In the genomic region with DNA sequence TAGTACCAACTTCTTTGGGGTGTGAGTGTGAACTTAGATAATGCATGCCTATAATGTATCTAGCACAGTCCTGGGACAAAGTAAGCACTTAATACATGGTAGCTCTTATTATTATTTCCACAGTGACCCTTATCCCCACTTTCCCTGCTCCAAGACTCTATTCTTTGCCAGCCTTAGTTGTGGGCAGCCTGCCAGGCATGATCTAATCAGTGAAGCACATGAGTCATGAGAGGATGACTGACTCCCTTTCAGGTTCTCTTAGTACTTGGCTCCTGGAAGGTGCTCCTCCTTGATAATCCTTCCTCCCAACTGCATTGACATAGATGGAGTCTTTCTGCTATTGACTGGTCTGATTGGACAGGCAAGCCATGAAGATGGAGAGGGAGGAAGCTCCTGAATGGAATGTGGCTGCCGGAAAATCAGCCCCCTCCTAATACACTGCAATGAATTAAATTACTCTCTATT, we compare ENCODE assay signal across 10 cellular contexts. TPM values are rescaled to one million over a fixed set of nuclear protein-coding genes. Genes with fewer than 3 reads are reported as not detected.
A peak's percentile ranks its signal among the peaks of the same experiment; 100 is the strongest.
DNase-seq lines count a peak whose midpoint lies in the region; ATAC-seq and TF ChIP-seq lines count a peak whose summit lies in the region.
"Had no signal": no experiment of that assay in that cellular context is flagged by ENCODE, and none has a peak within 500 bp of the region (broad histone marks: within the 10 kb centered on the region; RNA-seq: fewer than 3 reads in every experiment).

No MANE protein-coding gene starts in this region.

- H3K4me1 ChIP-seq in SJCRH30 (peaks cover 11% of the 10 kb centered on the region), suprapubic skin (peaks cover 29% of the 10 kb centered on the region)

- H3K36me3 ChIP-seq in SJCRH30 (no peaks in the 10 kb centered on the region), suprapubic skin (no peaks in the 10 kb centered on the region)
- H3K36me3 ChIP-seq: BLaER1 treated with 17β-estradiol and CSF1 and Interleukin-3, amounts not matched to agents 10 nM and 100 nM had no signal

- intact Hi-C loops in Right ventricle myocardium superior (cut with DNase I) = loop anchor here (5.0 to 10.0 kb wide), 3 partner anchors 83 to 494 kb away; no protein-coding TSS in a partner anchor

- peak; percentile 74 for ATAC-seq in Right ventricle myocardium superior (ENCODE audit: poor library complexity)
- ATAC-seq in GM19455 (IDR thresholded peaks at IDR 0.05; ENCODE audit: unreplicated experiment) = no peak

- no peaks in the 10 kb centered on the region for H3K27me3 Mint-ChIP-seq in glutamatergic neuron (ENCODE audit: unreplicated experiment)

- no peak for TF ChIP-seq EP300 in suprapubic skin (IDR thresholded peaks at IDR 0.05)

- H3K4me3 ChIP-seq in SJCRH30 (no peak overlapping the region), suprapubic skin (no peak overlapping the region)
- H3K4me3 ChIP-seq: BLaER1 treated with 17β-estradiol and CSF1 and Interleukin-3, amounts not matched to agents 10 nM and 100 nM had no signal

- TF ChIP-seq POLR2A in suprapubic skin (IDR thresholded peaks at IDR 0.05) = no peak

- no peak overlapping the region for H3K27ac Mint-ChIP-seq in glutamatergic neuron (ENCODE audit: unreplicated experiment)

- H3K4me3 Mint-ChIP-seq in glutamatergic neuron (ENCODE audit: unreplicated experiment) = no peak overlapping the region

- H3K36me3 Mint-ChIP-seq in glutamatergic neuron (ENCODE audit: unreplicated experiment) = no peaks in the 10 kb centered on the region

- 54% methylated on average over 1 of the region's 1 CpG for WGBS in suprapubic skin

- H3K9me3 ChIP-seq in SJCRH30 (replicated peaks) (no peaks in the 10 kb centered on the region), suprapubic skin (no peaks in the 10 kb centered on the region)
- H3K9me3 ChIP-seq: BLaER1 treated with 17β-estradiol and CSF1 and Interleukin-3, amounts not matched to agents 10 nM and 100 nM had no signal

- DNase-seq in SHP77 (lab: John Stamatoyannopoulos, UW) (peak; percentile 28 to 37), SHP77 treated with DMSO at 0.1 percent for 48 hours (lab: John Stamatoyannopoulos, UW) (no peak), SJCRH30 (peak; percentile 80 to 86), Right ventricle myocardium superior (peak; percentile 83), suprapubic skin (ENCODE audit: low spot score in 2 of 2) (peak in 1 of 2 donors; percentile 86), NCI-H1694 (lab: John Stamatoyannopoulos, UW) (no peak), glutamatergic neuron (no peak)
- DNase-seq: stimulated activated CD4-positive, alpha-beta T cell treated with anti-CD3 and anti-CD28 coated beads, Interleukin-4, amount 100 ng/mL, for 4 hours had no signal

- peaks cover 4% of the 10 kb centered on the region for H3K9me3 Mint-ChIP-seq in glutamatergic neuron (ENCODE audit: unreplicated experiment)

- H3K4me1 Mint-ChIP-seq in glutamatergic neuron (ENCODE audit: low read depth, unreplicated experiment) = no peaks in the 10 kb centered on the region

- H3K27me3 ChIP-seq in SJCRH30 (no peaks in the 10 kb centered on the region), suprapubic skin (no peaks in the 10 kb centered on the region)
- H3K27me3 ChIP-seq: BLaER1 treated with 17β-estradiol and CSF1 and Interleukin-3, amounts not matched to agents 10 nM and 100 nM had no signal

- no peak overlapping the region for H3K27ac ChIP-seq in SJCRH30
- peak overlapping the region; percentile 47 for H3K27ac ChIP-seq in suprapubic skin
- H3K27ac ChIP-seq: BLaER1 treated with 17β-estradiol and CSF1 and Interleukin-3, amounts not matched to agents 10 nM and 100 nM had no signal

- TF ChIP-seq CTCF in suprapubic skin (IDR thresholded peaks at IDR 0.05) (no peak), glutamatergic neuron (IDR thresholded peaks at IDR 0.05; ENCODE audit: partially characterized antibody, unreplicated experiment) (no peak)

RNA-seq across cellular contexts. Expression of a gene that starts 17.4 kb away (rescaled TPM):
- total RNA-seq in SJCRH30 (2014; rRNA removed; shearing (Covaris generic)) = 103 and 110 TPM in 2 replicates
- total RNA-seq in Right ventricle myocardium superior (31.9 TPM), suprapubic skin (100 to 1,000 TPM in 1 of 4 donors, 10 to 100 TPM in 3; 89.6 to 129 (median 90.9) TPM), glutamatergic neuron (ENCODE audit: unreplicated experiment) (1.3 TPM)

Comparison
In these comparisons a context has a peak if more than half of its experiments do, and no peak if none do; other contexts are left out.
1. DNase-seq: peak in SHP77 (2 of 2), SJCRH30 (2 of 2) and Right ventricle myocardium superior (single experiment); none in SHP77 treated with DMSO at 0.1 percent for 48 hours (single experiment), NCI-H1694 (single experiment) and glutamatergic neuron (single experiment).
2. RNA of a gene that starts 17.4 kb away (total RNA-seq): 103 to 110 TPM in SJCRH30, 89.6 to 129 TPM in suprapubic skin and 31.9 TPM in Right ventricle myocardium superior (single experiment); 1.3 TPM in glutamatergic neuron (single experiment); every median in the first group is over 10 times any median in the second.